ENCODE assay signal across 8 cellular contexts in genomic region chr15:70111203-70112017, GRCh38. TPM values are rescaled to one million over a fixed set of nuclear protein-coding genes. Genes with fewer than 3 reads are reported as not detected.
DNase-seq lines count a peak whose midpoint lies in the region; ATAC-seq, FAIRE-seq and TF ChIP-seq lines count a peak whose summit lies in the region.

No MANE protein-coding gene starts in this region.

- no peak overlapping the region for H3K4me3 Mint-ChIP-seq in dendritic cell treated with granulocyte-macrophage colony-stimulating factor and Interleukin-4, amounts not matched to agents 40 ng/mL and 50 ng/mL, for 4 days

- TF ChIP-seq POLR2A in lower leg skin (IDR thresholded peaks at IDR 0.05) (no peak), transverse colon (IDR thresholded peaks at IDR 0.05) (no peak)

- FAIRE-seq in HTR-8/SVneo (lab: Jason Lieb, UNC): no peak

- intact Hi-C loops in dendritic cell treated with granulocyte-macrophage colony-stimulating factor and Interleukin-4, amounts not matched to agents 40 ng/mL and 50 ng/mL, for 4 days (cut with micrococcal nuclease): loop anchor here (1.0 kb wide), 1 partner anchor 10 kb away; no protein-coding TSS in a partner anchor
- intact Hi-C loops in lower leg skin (cut with DNase I; ENCODE audit: low total_unique reads): no loop called here
- intact Hi-C loops in transverse colon (cut with DNase I; ENCODE audit: low total_unique reads): loop anchor here (5.0 kb wide), 1 partner anchor 41 kb away; no protein-coding TSS in a partner anchor

- TF ChIP-seq CTCF in lower leg skin (IDR thresholded peaks at IDR 0.05) (no peak), transverse colon (IDR thresholded peaks at IDR 0.05) (no peak)

- H3K4me3 ChIP-seq in lower leg skin (ENCODE audit: low read depth, poor library complexity, severe bottlenecking): no peak overlapping the region
- H3K4me3 ChIP-seq in transverse colon: peak overlapping the region in 1 of 4 donors; percentile 21

- in situ Hi-C loops in transverse colon (cut with MboI; ENCODE audit: low pct_ligation_motif_present in 1 of 4, low pct_unique_long_range_greater_than_20kb in 1 of 4, low sequenced_read_pairs in 3 of 4): no loop called here

- H3K9me3 Mint-ChIP-seq in dendritic cell treated with granulocyte-macrophage colony-stimulating factor and Interleukin-4, amounts not matched to agents 40 ng/mL and 50 ng/mL, for 4 days: no peaks in the 10 kb centered on the region

- peaks cover 71% of the 10 kb centered on the region for H3K4me1 Mint-ChIP-seq in dendritic cell treated with granulocyte-macrophage colony-stimulating factor and Interleukin-4, amounts not matched to agents 40 ng/mL and 50 ng/mL, for 4 days (ENCODE audit: low read depth)

- WGBS in lower leg skin, 2 donors: 11 to 12% methylated on average over 7 of the region's 7 CpGs
- 20 to 31% methylated on average over 1 to 7 of the region's 7 CpGs for WGBS in transverse colon (ENCODE audit: low coverage in 1 of 2), 2 donors

- H3K27ac ChIP-seq in transverse colon: peak overlapping the region; percentile 78 to 82 (median 80)

- no peaks in the 10 kb centered on the region for H3K27me3 ChIP-seq in transverse colon

- DNase-seq in HTR-8/SVneo (ENCODE audit: insufficient read length, low spot score): peak; percentile 87
- DNase-seq in NCI-H774 (lab: John Stamatoyannopoulos, UW): peak; percentile 49
- peak; percentile 66 to 92 for DNase-seq in lower leg skin (ENCODE audit: low spot score in 2 of 2)
- peak; percentile 76 for DNase-seq in transverse colon
- DNase-seq in stimulated activated CD4-positive, alpha-beta T cell treated with anti-CD3 and anti-CD28 coated beads, Interleukin-4, amount 100 ng/mL, for 4 hours: no peak
- DNase-seq in activated T-cell treated with anti-CD3 and anti-CD28 coated beads, Interleukin-2, amount 50 U/mL, for 1 hour: no peak

- H3K27ac Mint-ChIP-seq in dendritic cell treated with granulocyte-macrophage colony-stimulating factor and Interleukin-4, amounts not matched to agents 40 ng/mL and 50 ng/mL, for 4 days: peak overlapping the region; percentile 46

- peaks cover 5 to 14% (median 7%) of the 10 kb centered on the region in 4 donors for H3K4me1 ChIP-seq in transverse colon

- peaks cover 24% of the 10 kb centered on the region for H3K27me3 Mint-ChIP-seq in dendritic cell treated with granulocyte-macrophage colony-stimulating factor and Interleukin-4, amounts not matched to agents 40 ng/mL and 50 ng/mL, for 4 days

- H3K36me3 ChIP-seq in transverse colon: no peaks in the 10 kb centered on the region

- H3K9me3 ChIP-seq in transverse colon: no peaks in the 10 kb centered on the region

- no peak for TF ChIP-seq EP300 in transverse colon (IDR thresholded peaks at IDR 0.05; ENCODE audit: low read depth)

- no peak for ATAC-seq in GM19463 (IDR thresholded peaks at IDR 0.05; ENCODE audit: unreplicated experiment)

- no peaks in the 10 kb centered on the region for H3K36me3 Mint-ChIP-seq in dendritic cell treated with granulocyte-macrophage colony-stimulating factor and Interleukin-4, amounts not matched to agents 40 ng/mL and 50 ng/mL, for 4 days (ENCODE audit: low read depth)

RNA-seq across cellular contexts. Expression of gene TLE3, which starts 13.7 kb away (rescaled TPM):
- total RNA-seq in lower leg skin (100 to 1,000 TPM in 3 of 4 donors, 10 to 100 TPM in 1; 95.7 to 136 (median 124) TPM), transverse colon (100 to 1,000 TPM in 2 of 4 donors, 10 to 100 TPM in 2; 49.8 to 223 (median 114) TPM)

Comparison
In these comparisons a context has a peak if more than half of its experiments do, and no peak if none do; other contexts are left out.
1. DNase-seq: peak in HTR-8/SVneo (single experiment), NCI-H774 (single experiment), lower leg skin (2 of 2) and transverse colon (single experiment); none in stimulated activated CD4-positive, alpha-beta T cell treated with anti-CD3 and anti-CD28 coated beads, Interleukin-4, amount 100 ng/mL, for 4 hours (0 of 2) and activated T-cell treated with anti-CD3 and anti-CD28 coated beads, Interleukin-2, amount 50 U/mL, for 1 hour (single experiment).